7 cellular contexts compared by ENCODE assay signal in the genomic region with DNA sequence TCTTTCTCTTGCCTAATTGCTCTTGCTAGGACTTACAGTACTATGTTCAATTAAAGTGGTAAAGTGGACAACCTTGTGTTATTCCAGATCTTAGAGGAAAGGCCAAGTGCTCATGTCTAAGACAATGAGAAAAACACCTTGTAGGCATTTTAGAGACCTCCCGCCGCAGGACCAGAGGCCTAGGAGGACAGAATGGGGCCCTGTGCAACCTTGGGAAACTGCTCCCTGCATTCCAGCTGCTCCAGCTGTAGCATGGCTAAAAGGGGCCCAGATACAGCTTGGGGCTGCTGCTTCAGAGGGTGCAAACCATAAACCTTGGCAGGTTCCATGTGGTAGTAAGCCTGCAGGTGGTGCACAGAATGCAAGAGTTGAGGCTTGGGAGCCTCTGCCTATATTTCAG.
"Had no signal": no experiment of that assay in that cellular context is flagged by ENCODE, and none has a peak within 500 bp of the region (broad histone marks: within the 10 kb centered on the region; RNA-seq: fewer than 3 reads in every experiment).

No MANE protein-coding gene starts in this region.

- H3K9ac ChIP-seq: GM23248 had no signal

- H3K4me1 ChIP-seq: HAP-1 had no signal

- H3K4me3 ChIP-seq: GM23248, HAP-1 had no signal

- H3K27ac ChIP-seq: GM23248 had no signal

- ATAC-seq: HCT116 had no signal

- DNase-seq: GM23248, GOT3, H7, IMR-90, KBM-7 had no signal
